ENCODE assay signal across 8 cellular contexts in the genomic region with DNA sequence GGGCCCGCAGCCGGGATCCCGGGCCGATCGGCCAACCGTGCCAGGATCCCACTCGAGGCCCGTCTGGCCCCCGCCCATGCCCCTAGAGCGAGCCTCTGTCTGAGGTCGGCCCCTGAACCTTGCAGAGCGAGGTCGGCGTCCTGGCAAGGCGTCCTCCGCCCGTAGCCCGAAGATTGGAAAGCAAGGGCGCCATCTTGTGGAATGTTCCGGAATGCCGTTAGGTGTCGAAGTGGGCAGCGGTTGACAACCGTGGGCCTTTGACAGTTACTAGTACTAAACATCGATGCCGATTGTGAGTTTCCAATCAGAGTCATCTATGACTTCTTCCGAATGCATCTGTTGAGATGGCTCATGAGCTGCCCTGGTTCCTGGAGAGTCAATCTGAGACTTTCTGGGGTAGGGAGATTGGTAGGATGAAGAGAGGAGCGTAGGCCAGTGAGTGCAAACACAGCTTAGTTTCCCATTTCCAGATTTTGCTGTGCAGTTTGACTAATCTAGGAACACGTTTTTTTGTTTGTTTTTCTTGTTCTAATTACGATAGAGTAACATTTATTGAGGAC. TPM values are rescaled to one million over a fixed set of nuclear protein-coding genes. Genes with fewer than 3 reads are reported as not detected.
DNase-seq lines count a peak whose midpoint lies in the region; TF ChIP-seq lines count a peak whose summit lies in the region.

No MANE protein-coding gene starts in this region.

- H3K4me3 ChIP-seq in adipocyte (ENCODE audit: low read length), result peak overlapping the region; percentile 93
- H3K4me3 ChIP-seq in trophoblast cell (ENCODE audit: low read depth, low read length), result peak overlapping the region; percentile 99
- peak overlapping the region; percentile 56 to 90 (median 82) for H3K4me3 ChIP-seq in transverse colon

- H3K18ac ChIP-seq in trophoblast cell (ENCODE audit: low read length), result peak overlapping the region; percentile 88

- H3K4me1 ChIP-seq in adipocyte (ENCODE audit: control insufficient read depth, insufficient read depth, low read length) (peaks cover 24% of the 10 kb centered on the region), trophoblast cell (ENCODE audit: control insufficient read depth in 1 of 2, insufficient read depth in 2 of 2, low read length in 2 of 2) (peaks cover 0 to 4% of the 10 kb centered on the region in 2 experiments), transverse colon (peaks cover 0 to 25% (median 9%) of the 10 kb centered on the region in 4 donors)

- H3K4ac ChIP-seq in trophoblast cell (ENCODE audit: low read depth, low read length), result peak overlapping the region; percentile 5

- CTCF ChIA-PET in GM10248 (lab: Yijun Ruan, JAX), result interaction anchor here (0.5 to 7.5 kb wide), 44 partner anchors 10 to 1560 kb away, joined by 3 to 98 read pairs (median 3); no protein-coding TSS in a partner anchor

- H3K36me3 ChIP-seq in adipocyte (ENCODE audit: control insufficient read depth, insufficient read depth, low read length, severe bottlenecking), result peaks cover 22% of the 10 kb centered on the region
- peaks cover 2 to 7% of the 10 kb centered on the region in 2 experiments for H3K36me3 ChIP-seq in trophoblast cell (ENCODE audit: control insufficient read depth in 1 of 2, insufficient read depth in 2 of 2, low read length in 2 of 2)
- H3K36me3 ChIP-seq in transverse colon, result peaks cover 0 to 3% (median 0%) of the 10 kb centered on the region in 4 donors

- H2BK5ac ChIP-seq in trophoblast cell (ENCODE audit: low read depth, low read length, poor library complexity), result peak overlapping the region; percentile 92

- peak overlapping the region; percentile 52 for H3K14ac ChIP-seq in trophoblast cell (ENCODE audit: low read length)

- H3K23ac ChIP-seq in trophoblast cell (ENCODE audit: low read length), result no peak overlapping the region

- intact Hi-C loops in cardiac septum (cut with DNase I) (loop anchor here (1.0 to 10.0 kb wide), 7 partner anchors 444 to 1556 kb away; partner anchors contain the start of gene SETD9), transverse colon (cut with DNase I; ENCODE audit: low total_unique reads) (loop anchor here (1.0 to 5.0 kb wide), 2 partner anchors 684 to 1163 kb away; no protein-coding TSS in a partner anchor)

- H3K4me2 ChIP-seq in trophoblast cell (ENCODE audit: low read length), result peak overlapping the region; percentile 93

- no peaks in the 10 kb centered on the region for H3K27me3 ChIP-seq in adipocyte (replicated peaks; ENCODE audit: control insufficient read depth, insufficient read depth, low read length)
- no peaks in the 10 kb centered on the region for H3K27me3 ChIP-seq in trophoblast cell (ENCODE audit: insufficient read depth, low read length)
- no peaks in the 10 kb centered on the region for H3K27me3 ChIP-seq in transverse colon

- H2BK120ac ChIP-seq in trophoblast cell (ENCODE audit: insufficient read depth, low read length, poor library complexity), result peak overlapping the region; percentile 74

- peaks cover 46% of the 10 kb centered on the region for H3K4me1 Mint-ChIP-seq in HFFc6 (ENCODE audit: low read depth)

- TF ChIP-seq CTCF in GM10248 (IDR thresholded peaks at IDR 0.05; ENCODE audit: control extremely low read depth, extremely low read depth, low read depth, missing control alignments) (peak; percentile 88), HFFc6 (IDR thresholded peaks at IDR 0.05) (peak; percentile 89), transverse colon (IDR thresholded peaks at IDR 0.05) (peak; percentile 56 to 81 (median 68))

- POLR2A ChIA-PET in GM10248 (lab: Yijun Ruan, JAX), result no interaction called here

- H3K4me3 Mint-ChIP-seq in HFFc6, result peak overlapping the region; percentile 96

- H4K12ac ChIP-seq in trophoblast cell (ENCODE audit: low read depth, low read length), result peak overlapping the region; percentile 6

- H4K91ac ChIP-seq in trophoblast cell (ENCODE audit: low read depth, low read length), result peak overlapping the region; percentile 90

- DNase-seq in GM10248 (ENCODE audit: extremely low spot score) (peak; percentile 81), HFFc6 (peak; percentile 76), MV-4-11 (lab: John Stamatoyannopoulos, UW) (peak; percentile 85), SW480 (ENCODE audit: low spot score) (peak; percentile 82), adipocyte (ENCODE audit: low read depth) (peak; percentile 95), cardiac septum (ENCODE audit: low spot score) (peak; percentile 96), trophoblast cell (peak; percentile 89 to 99), transverse colon (peak; percentile 95)

- H2BK12ac ChIP-seq in trophoblast cell (ENCODE audit: low read length), result peak overlapping the region; percentile 41

- peak overlapping the region; percentile 89 for H3K9ac ChIP-seq in adipocyte (ENCODE audit: low read length)
- peak overlapping the region; percentile 89 for H3K9ac ChIP-seq in trophoblast cell (ENCODE audit: low read length)

- peaks cover 33% of the 10 kb centered on the region for H3K36me3 Mint-ChIP-seq in HFFc6 (ENCODE audit: low read depth)

- no peak for TF ChIP-seq POLR2A in transverse colon (IDR thresholded peaks at IDR 0.05)

- H3K79me2 ChIP-seq in trophoblast cell (ENCODE audit: control insufficient read depth, insufficient read depth, low read length, poor library complexity), result peaks cover 12% of the 10 kb centered on the region

- H3K27me3 Mint-ChIP-seq in HFFc6 (ENCODE audit: insufficient read depth), result peaks cover 6% of the 10 kb centered on the region; the same call in 1 of the 2 replicates

- no CpG with 5 or more reads among the region's 30 CpGs for WGBS in trophoblast cell (ENCODE audit: extremely low coverage, insufficient coverage, insufficient read length)
- 11 to 44% methylated on average over 3 to 18 of the region's 30 CpGs for WGBS in transverse colon (ENCODE audit: low coverage in 1 of 2), 2 donors

- TF ChIP-seq EP300 in transverse colon (IDR thresholded peaks at IDR 0.05; ENCODE audit: low read depth), result no peak

- no peaks in the 10 kb centered on the region for H3K9me3 ChIP-seq in adipocyte (ENCODE audit: control insufficient read depth, low read length)
- no peaks in the 10 kb centered on the region for H3K9me3 ChIP-seq in trophoblast cell (ENCODE audit: insufficient read depth, low read depth, low read length)
- no peaks in the 10 kb centered on the region for H3K9me3 ChIP-seq in transverse colon

- H3K27ac Mint-ChIP-seq in HFFc6, result peak overlapping the region; percentile 86

- H3K9me3 Mint-ChIP-seq in HFFc6, result no peaks in the 10 kb centered on the region

- peak overlapping the region; percentile 33 for H2AFZ ChIP-seq in trophoblast cell (ENCODE audit: insufficient read depth, low read length, poor library complexity)

- peak overlapping the region; percentile 72 for H4K8ac ChIP-seq in trophoblast cell (ENCODE audit: low read depth, low read length)

- in situ Hi-C loops in transverse colon (cut with MboI; ENCODE audit: low pct_ligation_motif_present in 1 of 4, low pct_unique_long_range_greater_than_20kb in 1 of 4, low sequenced_read_pairs in 3 of 4), result loop anchor here (10.0 to 25.0 kb wide), 6 partner anchors 574 to 1166 kb away; no protein-coding TSS in a partner anchor

- peaks cover 14% of the 10 kb centered on the region for H3K79me1 ChIP-seq in trophoblast cell (ENCODE audit: low read length)

- H3K27ac ChIP-seq in trophoblast cell (ENCODE audit: low read depth, low read length) (peak overlapping the region; percentile 69), transverse colon (peak overlapping the region; percentile 93 to 97 (median 96))

- no peak overlapping the region for H2AK5ac ChIP-seq in trophoblast cell (ENCODE audit: low read length)

RNA-seq across cellular contexts. Expression of gene PLK2, which starts 0.9 kb away (rescaled TPM):
- total RNA-seq in HFFc6 (2021; fragmentation: NEBNext Ultra II Directional; extraction: Animal tissue kit (Norgen Biotek cat#: 25700)), result 10 to 100 TPM; 50.4 to 80.1 (median 71.3) TPM
- total RNA-seq in cardiac septum, result 117 TPM
- polyA plus RNA-seq in trophoblast cell (2013), result 132 and 133 TPM in 2 replicates
- 10 to 100 TPM in 3 of 4 donors, 1 to 10 TPM in 1; 6.0 to 78.6 (median 40.6) TPM for total RNA-seq in transverse colon

RNA-seq across cellular contexts. Expression of gene GAPT, which starts 30.4 kb away (rescaled TPM):
- total RNA-seq in HFFc6 (2021; fragmentation: NEBNext Ultra II Directional; extraction: Animal tissue kit (Norgen Biotek cat#: 25700)), result not detected
- total RNA-seq in cardiac septum (0.27 TPM), transverse colon (1 to 10 TPM in 1 of 4 donors, not detected in 3; 3.8 TPM)
- polyA plus RNA-seq in trophoblast cell (2013), result not detected in 2 replicates

Comparison
In these comparisons a context has a peak if more than half of its experiments do, and no peak if none do; other contexts are left out.
1. Peak in every context shown above with its lines: DNase-seq, H3K4me3 ChIP-seq and H3K27ac ChIP-seq.